Comparison of ENCODE assay signal across 8 cellular contexts in genomic region chr5:179697993-179698934, GRCh38.
DNase-seq lines count a peak whose midpoint lies in the region; ATAC-seq lines count a peak whose summit lies in the region.

No MANE protein-coding gene starts in this region.

- H3K27ac ChIP-seq in BLaER1, result peak overlapping the region; percentile 99

- peaks cover 24% of the 10 kb centered on the region for H3K36me3 ChIP-seq in BLaER1

- peak overlapping the region; percentile 100 for H3K9ac ChIP-seq in BLaER1

- DNase-seq in NCI-H524 treated with DMSO at 0.1 percent for 48 hours (lab: John Stamatoyannopoulos, UW) (peak; percentile 92), cortex of kidney (lab: John Stamatoyannopoulos, UW) (peak; percentile 85), left kidney (ENCODE audit: low read depth, low spot score) (peak; percentile 100)
- peak; percentile 99 for DNase-seq in activated CD4-positive, alpha-beta T cell treated with anti-CD3 and anti-CD28 coated beads for 48 hours
- peak; percentile 99 for DNase-seq in stimulated activated CD4-positive, alpha-beta T cell treated with anti-CD3 and anti-CD28 coated beads, Interleukin-1b, Interleukin-23, amount 100 ng/mL, for 48 hours

- peaks cover 38% of the 10 kb centered on the region for H3K4me1 ChIP-seq in BLaER1

- H3K4me3 ChIP-seq in BLaER1, result peak overlapping the region; percentile 88

- H3K4me2 ChIP-seq in BLaER1, result peak overlapping the region; percentile 89

- no peaks in the 10 kb centered on the region for H3K27me3 ChIP-seq in BLaER1

- H3K9me3 ChIP-seq in BLaER1, result no peaks in the 10 kb centered on the region

- peaks cover 44% of the 10 kb centered on the region for H4K20me1 ChIP-seq in BLaER1

- ATAC-seq in GM19324 (IDR thresholded peaks at IDR 0.05; ENCODE audit: low FRiP score, unreplicated experiment), result peak; percentile 94
- peak; percentile 88 for ATAC-seq in HG03460 (IDR thresholded peaks at IDR 0.05; ENCODE audit: unreplicated experiment)

Comparison
In these comparisons a context has a peak if more than half of its experiments do, and no peak if none do; other contexts are left out.
1. Peak in every context shown above with its lines: DNase-seq, ATAC-seq, H3K4me3 ChIP-seq and H3K27ac ChIP-seq.